Comparison of ENCODE assay signal across 10 cellular contexts in the genomic region with DNA sequence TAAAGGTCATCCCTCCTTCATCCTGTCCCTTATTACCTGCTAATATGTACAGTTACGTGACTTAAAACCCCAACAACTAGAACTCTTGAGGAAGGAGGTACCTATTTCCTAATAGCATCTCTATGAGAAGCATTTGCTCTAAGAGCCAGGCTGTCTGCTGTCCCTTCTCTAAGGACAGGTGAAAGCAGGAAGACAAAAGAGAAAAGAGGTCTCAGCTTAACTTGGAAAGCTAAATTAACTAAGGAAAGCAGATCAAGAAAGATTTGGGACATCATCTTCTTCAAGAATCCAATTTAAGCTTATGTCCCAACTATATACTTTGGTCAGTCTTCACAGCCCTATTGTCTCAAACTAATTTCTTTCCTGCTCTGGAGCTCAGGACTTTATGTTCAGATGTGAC. TPM values are rescaled to one million over a fixed set of nuclear protein-coding genes. Genes with fewer than 3 reads are reported as not detected.
DNase-seq lines count a peak whose midpoint lies in the region; ATAC-seq, FAIRE-seq and TF ChIP-seq lines count a peak whose summit lies in the region.
"Had no signal": no experiment of that assay in that cellular context is flagged by ENCODE, and none has a peak within 500 bp of the region (broad histone marks: within the 10 kb centered on the region; RNA-seq: fewer than 3 reads in every experiment).

No MANE protein-coding gene starts in this region.

- H3K27ac ChIP-seq in kidney (ENCODE audit: low read depth in 2 of 2, low read length in 2 of 2) (no peak overlapping the region), subcutaneous abdominal adipose tissue (ENCODE audit: low read depth, low read length) (peak overlapping the region; percentile 79)
- H3K27ac ChIP-seq: C4-2B had no signal

- H3K4me1 ChIP-seq in kidney (ENCODE audit: control insufficient read depth in 1 of 2, insufficient read depth in 1 of 2, low read depth in 1 of 2, low read length in 2 of 2): peaks cover 6 to 13% of the 10 kb centered on the region in 2 donors
- peaks cover 9 to 67% (median 58%) of the 10 kb centered on the region in 5 donors for H3K4me1 ChIP-seq in subcutaneous abdominal adipose tissue (ENCODE audit: control insufficient read depth in 5 of 5, insufficient read depth in 5 of 5, low read length in 5 of 5)

- TF ChIP-seq CTCF in kidney (IDR thresholded peaks at IDR 0.05; ENCODE audit: borderline replicate concordance, extremely low read depth, insufficient read depth): no peak

- no peak for FAIRE-seq in kidney (lab: Jason Lieb, UNC)

- H3K4me3 ChIP-seq in kidney (ENCODE audit: low read length in 2 of 2) (peak overlapping the region; percentile 73 to 79), subcutaneous abdominal adipose tissue (ENCODE audit: low read depth in 1 of 5, low read length in 5 of 5) (peak overlapping the region; percentile 76 to 98 (median 85))

- no peaks in the 10 kb centered on the region for H3K9me3 Mint-ChIP-seq in activated CD4-positive, alpha-beta T cell treated with anti-CD3 and anti-CD28 coated beads for 36 hours (ENCODE audit: low read depth)
- H3K9me3 Mint-ChIP-seq in activated T-helper 2 cell treated with anti-CD3 and anti-CD28 coated beads, Interferon-gamma antibody, Interleukin-2, Interleukin-4, amounts not matched to agents 10 μg/mL and 5 μg/mL and 100 μg/mL, durations not matched to agents 14 hours and 24 hours and 36 hours: no peaks in the 10 kb centered on the region

- no peak for DNase-seq in activated CD4-positive, alpha-beta T cell treated with anti-CD3 and anti-CD28 coated beads for 36 hours
- DNase-seq in activated CD4-positive, alpha-beta T cell treated with anti-CD3 and anti-CD28 coated beads for 48 hours: no peak
- DNase-seq in activated T-helper 2 cell treated with anti-CD3 and anti-CD28 coated beads, Interferon-gamma antibody, Interleukin-2, Interleukin-4, amounts not matched to agents 10 μg/mL and 5 μg/mL and 100 μg/mL, durations not matched to agents 14 hours and 24 hours and 36 hours (ENCODE audit: low spot score): no peak
- DNase-seq in kidney (no peak), NCI-H2171 treated with DMSO at 0.1 percent for 48 hours (lab: John Stamatoyannopoulos, UW) (no peak)
- DNase-seq: NCI-H526 treated with DMSO at 0.1 percent for 48 hours had no signal

- H3K9ac ChIP-seq in kidney (ENCODE audit: low read length in 2 of 2): peak overlapping the region; percentile 3 to 81
- H3K9ac ChIP-seq in subcutaneous abdominal adipose tissue (ENCODE audit: low read length in 5 of 5): peak overlapping the region in 4 of 5 donors; percentile 49 to 90 (median 69)

- POLR2A ChIA-PET in activated CD4-positive, alpha-beta T cell treated with anti-CD3 and anti-CD28 coated beads for 36 hours (lab: Charles Lee): no interaction called here

- no peaks in the 10 kb centered on the region for H3K9me3 ChIP-seq in kidney (ENCODE audit: control insufficient read depth in 1 of 2, low read length in 2 of 2)
- no peaks in the 10 kb centered on the region for H3K9me3 ChIP-seq in subcutaneous abdominal adipose tissue (ENCODE audit: control insufficient read depth in 5 of 5, low read length in 5 of 5)

- intact Hi-C loops in activated CD4-positive, alpha-beta T cell treated with anti-CD3 and anti-CD28 coated beads for 36 hours (cut with DNase I, micrococcal nuclease): no loop called here
- intact Hi-C loops in activated T-helper 2 cell treated with anti-CD3 and anti-CD28 coated beads, Interferon-gamma antibody, Interleukin-2, Interleukin-4, amounts not matched to agents 10 μg/mL and 5 μg/mL and 100 μg/mL, durations not matched to agents 14 hours and 24 hours and 36 hours (cut with micrococcal nuclease): no loop called here
- intact Hi-C loops in kidney (cut with DNase I): no loop called here

- CTCF ChIA-PET in activated CD4-positive, alpha-beta T cell treated with anti-CD3 and anti-CD28 coated beads for 36 hours (lab: Charles Lee): interaction anchor here (0.6 to 1.7 kb wide), 3 partner anchors 11 to 338 kb away, joined by 3 to 4 read pairs (median 3); no protein-coding TSS in a partner anchor

- H3K4me1 Mint-ChIP-seq in activated CD4-positive, alpha-beta T cell treated with anti-CD3 and anti-CD28 coated beads for 36 hours: peaks cover 49% of the 10 kb centered on the region
- H3K4me1 Mint-ChIP-seq in activated T-helper 2 cell treated with anti-CD3 and anti-CD28 coated beads, Interferon-gamma antibody, Interleukin-2, Interleukin-4, amounts not matched to agents 10 μg/mL and 5 μg/mL and 100 μg/mL, durations not matched to agents 14 hours and 24 hours and 36 hours (ENCODE audit: low read depth): peaks cover 49% of the 10 kb centered on the region

- no peaks in the 10 kb centered on the region for H3K27me3 Mint-ChIP-seq in activated CD4-positive, alpha-beta T cell treated with anti-CD3 and anti-CD28 coated beads for 36 hours
- peaks cover 9% of the 10 kb centered on the region for H3K27me3 Mint-ChIP-seq in activated T-helper 2 cell treated with anti-CD3 and anti-CD28 coated beads, Interferon-gamma antibody, Interleukin-2, Interleukin-4, amounts not matched to agents 10 μg/mL and 5 μg/mL and 100 μg/mL, durations not matched to agents 14 hours and 24 hours and 36 hours (ENCODE audit: low read depth)

- peaks cover 40% of the 10 kb centered on the region for H3K36me3 Mint-ChIP-seq in activated CD4-positive, alpha-beta T cell treated with anti-CD3 and anti-CD28 coated beads for 36 hours (ENCODE audit: low read depth)
- H3K36me3 Mint-ChIP-seq in activated T-helper 2 cell treated with anti-CD3 and anti-CD28 coated beads, Interferon-gamma antibody, Interleukin-2, Interleukin-4, amounts not matched to agents 10 μg/mL and 5 μg/mL and 100 μg/mL, durations not matched to agents 14 hours and 24 hours and 36 hours (ENCODE audit: low read depth): peaks cover 35% of the 10 kb centered on the region

- ATAC-seq in activated CD4-positive, alpha-beta T cell treated with anti-CD3 and anti-CD28 coated beads for 36 hours: no peak
- ATAC-seq in GM19351 (IDR thresholded peaks at IDR 0.05; ENCODE audit: unreplicated experiment): no peak
- no peak for ATAC-seq in GM21576 (IDR thresholded peaks at IDR 0.05; ENCODE audit: unreplicated experiment)

- H3K4me3 Mint-ChIP-seq in activated CD4-positive, alpha-beta T cell treated with anti-CD3 and anti-CD28 coated beads for 36 hours: peak overlapping the region; percentile 86
- peak overlapping the region; percentile 90 for H3K4me3 Mint-ChIP-seq in activated T-helper 2 cell treated with anti-CD3 and anti-CD28 coated beads, Interferon-gamma antibody, Interleukin-2, Interleukin-4, amounts not matched to agents 10 μg/mL and 5 μg/mL and 100 μg/mL, durations not matched to agents 14 hours and 24 hours and 36 hours (ENCODE audit: low read depth)

- no peaks in the 10 kb centered on the region for H3K27me3 ChIP-seq in subcutaneous abdominal adipose tissue (ENCODE audit: control insufficient read depth in 5 of 5, insufficient read depth in 4 of 5, low read length in 5 of 5)

- H3K36me3 ChIP-seq in kidney (ENCODE audit: control insufficient read depth in 1 of 2, insufficient read depth in 2 of 2, low read length in 2 of 2): no peaks in the 10 kb centered on the region
- H3K36me3 ChIP-seq in subcutaneous abdominal adipose tissue (ENCODE audit: control insufficient read depth in 5 of 5, insufficient read depth in 5 of 5, low read length in 5 of 5): no peaks in the 10 kb centered on the region

- no peak overlapping the region for H3K27ac Mint-ChIP-seq in activated CD4-positive, alpha-beta T cell treated with anti-CD3 and anti-CD28 coated beads for 36 hours
- H3K27ac Mint-ChIP-seq in activated T-helper 2 cell treated with anti-CD3 and anti-CD28 coated beads, Interferon-gamma antibody, Interleukin-2, Interleukin-4, amounts not matched to agents 10 μg/mL and 5 μg/mL and 100 μg/mL, durations not matched to agents 14 hours and 24 hours and 36 hours: no peak overlapping the region

RNA-seq across cellular contexts. Expression of a gene that starts 2.9 kb away (rescaled TPM):
- total RNA-seq in activated CD4-positive, alpha-beta T cell treated with anti-CD3 and anti-CD28 coated beads for 36 hours: 10 to 100 TPM; 31.5 to 43.7 TPM
- total RNA-seq in activated T-helper 2 cell treated with anti-CD3 and anti-CD28 coated beads, Interferon-gamma antibody, Interleukin-2, Interleukin-4, amounts not matched to agents 10 μg/mL and 5 μg/mL and 100 μg/mL, durations not matched to agents 14 hours and 24 hours and 36 hours: 20.2 and 24.4 TPM in 2 replicates
- total RNA-seq in kidney: 38.8 TPM
- polyA plus RNA-seq in kidney (ENCODE audit: insufficient read depth, low read depth, low replicate concordance): 12.2 TPM
